ENCODE assay signal across 26 cellular contexts in genomic region chr3:37673391-37673790, GRCh38.
"Had no signal": no experiment of that assay in that cellular context is flagged by ENCODE, and none has a peak within 500 bp of the region (broad histone marks: within the 10 kb centered on the region; RNA-seq: fewer than 3 reads in every experiment).

No MANE protein-coding gene starts in this region.

- H3K27me3 ChIP-seq: gastrocnemius medialis, neural progenitor cell, right lobe of liver, testis, tibial artery, upper lobe of right lung, uterus had no signal

- H3K9ac ChIP-seq: neural progenitor cell had no signal

- H3K4me1 ChIP-seq: neural progenitor cell had no signal

- H3K36me3 Mint-ChIP-seq: memory B cell; mesothelial cell of epicardium; naive B cell; natural killer cell treated with Interleukin-12 subunit alpha and Interleukin-12 subunit beta and Interleukin-15 and Interleukin-18, amount 100 ng/mL, for 72 hours; neural progenitor cell had no signal

- H3K9me3 Mint-ChIP-seq: effector memory CD8-positive, alpha-beta T cell; memory B cell; mesothelial cell of epicardium; naive B cell; natural killer cell treated with Interleukin-12 subunit alpha and Interleukin-12 subunit beta and Interleukin-15 and Interleukin-18, amount 100 ng/mL, for 72 hours; neural progenitor cell; stimulated activated naive CD8-positive, alpha-beta T cell treated with anti-CD3 and anti-CD28 coated beads, Interleukin-15, amount 100 ng/mL, for 72 hours had no signal

- H3K9me3 ChIP-seq: gastrocnemius medialis, mucosa of descending colon, right lobe of liver, testis, tibial artery, upper lobe of right lung, uterus had no signal

- H3K27ac Mint-ChIP-seq: effector memory CD8-positive, alpha-beta T cell; memory B cell; mesothelial cell of epicardium; naive B cell; natural killer cell treated with Interleukin-12 subunit alpha and Interleukin-12 subunit beta and Interleukin-15 and Interleukin-18, amount 100 ng/mL, for 72 hours; neural progenitor cell; stimulated activated naive CD8-positive, alpha-beta T cell treated with anti-CD3 and anti-CD28 coated beads, Interleukin-15, amount 100 ng/mL, for 72 hours had no signal

- H3K4me3 ChIP-seq: gastrocnemius medialis, lung, mucosa of descending colon, neural progenitor cell, right lobe of liver, smooth muscle cell, testis, tibial artery, upper lobe of right lung, uterus had no signal

- H3K36me3 ChIP-seq: gastrocnemius medialis, neural progenitor cell, right lobe of liver, tibial artery, upper lobe of right lung, uterus had no signal

- H3K4me1 Mint-ChIP-seq: memory B cell; naive B cell; stimulated activated naive CD8-positive, alpha-beta T cell treated with anti-CD3 and anti-CD28 coated beads, Interleukin-15, amount 100 ng/mL, for 72 hours had no signal

- DNase-seq: cerebellar nuclear complex; cortex of kidney; effector memory CD8-positive, alpha-beta T cell; foreskin fibroblast; gastrocnemius medialis; head of caudate nucleus; kidney; mucosa of descending colon; naive B cell; right lobe of liver; stimulated activated CD4-positive, alpha-beta T cell treated with anti-CD3 and anti-CD28 coated beads, Interleukin-12 subunit alpha, Interleukin-12 subunit beta, amount 100 ng/mL, for 4 hours; stimulated activated CD4-positive, alpha-beta T cell treated with anti-CD3 and anti-CD28 coated beads, Interleukin-1b, Interleukin-23, amount 100 ng/mL, for 48 hours; stimulated activated CD4-positive, alpha-beta T cell treated with anti-CD3 and anti-CD28 coated beads, Interleukin-4, amount 100 ng/mL, for 1 hour; stimulated activated CD8-positive, alpha-beta memory T cell treated with anti-CD3 and anti-CD28 coated beads, Interleukin-4, amount 100 ng/mL, for 48 hours; stimulated activated naive CD4-positive, alpha-beta T cell; stimulated activated naive CD8-positive, alpha-beta T cell treated with anti-CD3 and anti-CD28 coated beads, Interleukin-15, amount 100 ng/mL, for 72 hours; testis; tibial artery; upper lobe of right lung; uterus had no signal

- H3K4me3 Mint-ChIP-seq: effector memory CD8-positive, alpha-beta T cell; memory B cell; mesothelial cell of epicardium; naive B cell; natural killer cell treated with Interleukin-12 subunit alpha and Interleukin-12 subunit beta and Interleukin-15 and Interleukin-18, amount 100 ng/mL, for 72 hours; neural progenitor cell; stimulated activated naive CD8-positive, alpha-beta T cell treated with anti-CD3 and anti-CD28 coated beads, Interleukin-15, amount 100 ng/mL, for 72 hours had no signal

- FAIRE-seq: kidney had no signal

- H3K27ac ChIP-seq: gastrocnemius medialis, neural progenitor cell, right lobe of liver, testis, tibial artery, upper lobe of right lung, uterus had no signal
